In genomic region chr1:172874950-172875349, GRCh38 we compare ENCODE assay signal across 13 cellular contexts.
DNase-seq lines count a peak whose midpoint lies in the region; ATAC-seq and FAIRE-seq lines count a peak whose summit lies in the region.
"Had no signal": no experiment of that assay in that cellular context is flagged by ENCODE, and none has a peak within 500 bp of the region (broad histone marks: within the 10 kb centered on the region; RNA-seq: fewer than 3 reads in every experiment).

No MANE protein-coding gene starts in this region.

- no peaks in the 10 kb centered on the region for H3K27me3 Mint-ChIP-seq in naive B cell

- no peak overlapping the region for H3K27ac Mint-ChIP-seq in naive B cell

- peak; percentile 79 to 86 for ATAC-seq in activated CD4-positive, CD25-positive, alpha-beta regulatory T cell treated with anti-CD3 and anti-CD28 coated beads, Interleukin-2, amount 50 U/mL, for 24 hours
- peak; percentile 61 for ATAC-seq in GM21717 (IDR thresholded peaks at IDR 0.05; ENCODE audit: unreplicated experiment)
- peak; percentile 54 to 63 for ATAC-seq in naive B cell (ENCODE audit: low read depth in 2 of 2)

- no peak overlapping the region for H3K4me3 Mint-ChIP-seq in naive B cell

- DNase-seq in activated CD4-positive, CD25-positive, alpha-beta regulatory T cell (lab: John Stamatoyannopoulos, UW), result no peak
- DNase-seq in RCC 7860 (ENCODE audit: low spot score), result peak; percentile 61
- DNase-seq in naive B cell, result no peak
- no peak for DNase-seq in pons (ENCODE audit: low spot score)
- no peak for DNase-seq in stimulated activated CD8-positive, alpha-beta memory T cell treated with anti-CD3 and anti-CD28 coated beads, Interleukin-4, amount 100 ng/mL, for 48 hours
- DNase-seq in NCI-H1694 treated with DMSO at 0.1 percent for 48 hours (lab: John Stamatoyannopoulos, UW), result no peak
- DNase-seq: activated effector memory CD4-positive, alpha-beta T cell treated with Interleukin-2 at 50 U/mL for 16 hours; caudate nucleus; erythroblast; hypothalamus; NK-92 treated with Interleukin-12 subunit alpha and Interleukin-12 subunit beta, amount 100 ng/mL, for 24 hours had no signal

- no peaks in the 10 kb centered on the region for H3K36me3 Mint-ChIP-seq in naive B cell

- H3K4me1 Mint-ChIP-seq in naive B cell, result peaks cover 7 to 10% (median 9%) of the 10 kb centered on the region in 3 donors

- no peak for FAIRE-seq in RCC 7860 (lab: Jason Lieb, UNC)

- H3K9me3 Mint-ChIP-seq in naive B cell, result peaks cover 0 to 4% (median 0%) of the 10 kb centered on the region in 7 donors
